Comparison of ENCODE assay signal across 27 cellular contexts in genomic region chr4:182288534-182288933, GRCh38. TPM values are rescaled to one million over a fixed set of nuclear protein-coding genes. Genes with fewer than 3 reads are reported as not detected.
"Had no signal": no experiment of that assay in that cellular context is flagged by ENCODE, and none has a peak within 500 bp of the region (broad histone marks: within the 10 kb centered on the region; RNA-seq: fewer than 3 reads in every experiment).

No MANE protein-coding gene starts in this region.

- H3K27ac Mint-ChIP-seq: activated B cell treated with CpG ODN at 0.5 μM for 24 hours; activated CD4-positive, alpha-beta T cell treated with anti-CD3 and anti-CD28 coated beads, Interleukin-2, amount 10 ng/mL, durations not matched to agents 24 days and 14 days; activated naive CD4-positive, alpha-beta T cell treated with anti-CD3 and anti-CD28 coated beads, Interleukin-2, amount 10 ng/mL, durations not matched to agents 7 days and 5 days; activated naive CD8-positive, alpha-beta T cell treated with anti-CD3 and anti-CD28 coated beads for 36 hours; activated T-cell treated with anti-CD3 and anti-CD28 coated beads, Interleukin-2, amount 50 U/mL, for 72 hours; activated T-helper 2 cell treated with anti-CD3 and anti-CD28 coated beads, Interferon-gamma antibody, Interleukin-2, Interleukin-4, amounts not matched to agents 10 μg/mL and 5 μg/mL and 100 μg/mL, durations not matched to agents 14 hours and 24 hours and 36 hours; T-helper 17 cell had no signal

- H3K36me3 Mint-ChIP-seq: activated naive CD4-positive, alpha-beta T cell treated with anti-CD3 and anti-CD28 coated beads, Interleukin-2, amount 10 ng/mL, durations not matched to agents 7 days and 5 days; activated naive CD8-positive, alpha-beta T cell treated with anti-CD3 and anti-CD28 coated beads for 36 hours had no signal

- H3K27me3 ChIP-seq: brain microvascular endothelial cell, SJSA1 had no signal

- H3K9me3 Mint-ChIP-seq: activated B cell treated with CpG ODN at 0.5 μM for 24 hours; activated naive CD8-positive, alpha-beta T cell treated with anti-CD3 and anti-CD28 coated beads for 36 hours had no signal

- H3K4me1 Mint-ChIP-seq: activated B cell treated with CpG ODN at 0.5 μM for 24 hours; activated CD4-positive, alpha-beta T cell treated with anti-CD3 and anti-CD28 coated beads, Interleukin-2, amount 10 ng/mL, durations not matched to agents 24 days and 14 days; activated naive CD4-positive, alpha-beta T cell treated with anti-CD3 and anti-CD28 coated beads, Interleukin-2, amount 10 ng/mL, durations not matched to agents 7 days and 5 days; activated naive CD8-positive, alpha-beta T cell treated with anti-CD3 and anti-CD28 coated beads for 36 hours; T-helper 17 cell had no signal

- H3K4me3 ChIP-seq: cardiac muscle cell, SJSA1 had no signal

- DNase-seq: activated B cell treated with CpG ODN at 0.5 μM for 24 hours; activated CD4-positive, alpha-beta T cell treated with anti-CD3 and anti-CD28 coated beads for 1 hour; activated CD4-positive, alpha-beta T cell treated with anti-CD3 and anti-CD28 coated beads, Interleukin-2, amount 10 ng/mL, durations not matched to agents 24 days and 14 days; activated CD4-positive, alpha-beta T cell treated with anti-CD3 and anti-CD28 coated beads, Interleukin-2, amount 50 U/mL, for 48 hours; activated gamma-delta T cell treated with Interleukin-2 at 50 U/mL for 16 hours; activated naive CD4-positive, alpha-beta T cell treated with anti-CD3 and anti-CD28 coated beads, Interleukin-2, amount 10 ng/mL, durations not matched to agents 7 days and 5 days; activated naive CD8-positive, alpha-beta T cell treated with anti-CD3 and anti-CD28 coated beads for 36 hours; activated T-cell treated with anti-CD3 and anti-CD28 coated beads for 4 hours; activated T-cell treated with anti-CD3 and anti-CD28 coated beads, Interleukin-2, amount 50 U/mL, for 72 hours; brain microvascular endothelial cell; Kasumi-1; KBM-7; NCI-H1092; NCI-H1417; NCI-H2029; NCI-H2107; NCI-H510A treated with DMSO at 0.1 percent for 48 hours; NCI-H69; T-helper 17 cell; T-helper 9 cell had no signal

- H3K27ac ChIP-seq: brain microvascular endothelial cell, cardiac muscle cell, SJSA1 had no signal

- H3K4me3 Mint-ChIP-seq: activated B cell treated with CpG ODN at 0.5 μM for 24 hours; activated CD4-positive, alpha-beta T cell treated with anti-CD3 and anti-CD28 coated beads, Interleukin-2, amount 10 ng/mL, durations not matched to agents 24 days and 14 days; activated naive CD4-positive, alpha-beta T cell treated with anti-CD3 and anti-CD28 coated beads, Interleukin-2, amount 10 ng/mL, durations not matched to agents 7 days and 5 days; activated naive CD8-positive, alpha-beta T cell treated with anti-CD3 and anti-CD28 coated beads for 36 hours; activated T-cell treated with anti-CD3 and anti-CD28 coated beads, Interleukin-2, amount 50 U/mL, for 72 hours; T-helper 17 cell had no signal

- ATAC-seq: activated T-cell treated with anti-CD3 and anti-CD28 coated beads, Interleukin-2, amount 50 U/mL, for 72 hours; Right ventricle myocardium inferior; SK-N-SH treated with all-trans-retinoic acid at 6 μM for 48 hours; T-helper 17 cell had no signal

- H3K36me3 ChIP-seq: brain microvascular endothelial cell, cardiac muscle cell, SJSA1 had no signal

- H3K9me3 ChIP-seq: SJSA1 had no signal

- H3K4me1 ChIP-seq: SJSA1 had no signal

- H3K27me3 Mint-ChIP-seq: activated B cell treated with CpG ODN at 0.5 μM for 24 hours; activated CD4-positive, alpha-beta T cell treated with anti-CD3 and anti-CD28 coated beads, Interleukin-2, amount 10 ng/mL, durations not matched to agents 24 days and 14 days; activated naive CD4-positive, alpha-beta T cell treated with anti-CD3 and anti-CD28 coated beads, Interleukin-2, amount 10 ng/mL, durations not matched to agents 7 days and 5 days; activated naive CD8-positive, alpha-beta T cell treated with anti-CD3 and anti-CD28 coated beads for 36 hours; T-helper 17 cell had no signal

RNA-seq across cellular contexts. Expression of gene TENM3, which starts 45.3 kb away (rescaled TPM):
- total RNA-seq: activated B cell treated with CpG ODN at 0.5 μM for 24 hours; activated CD4-positive, alpha-beta T cell treated with anti-CD3 and anti-CD28 coated beads, Interleukin-2, amount 10 ng/mL, durations not matched to agents 24 days and 14 days; activated CD8-positive, alpha-beta memory T cell treated with anti-CD3 and anti-CD28 coated beads for 36 hours; activated naive CD8-positive, alpha-beta T cell treated with anti-CD3 and anti-CD28 coated beads for 36 hours; OCI-LY7; T-helper 17 cell had no signal
